ENCODE assay signal across 8 cellular contexts in genomic region chr15:55408976-55409375, GRCh38. TPM values are rescaled to one million over a fixed set of nuclear protein-coding genes. Genes with fewer than 3 reads are reported as not detected.
DNase-seq lines count a peak whose midpoint lies in the region; ATAC-seq and TF ChIP-seq lines count a peak whose summit lies in the region.
"Not testable (repeated sequence)": the region's sequence is repeated elsewhere in the genome, so short reads cannot be mapped to it uniquely, and the experiment has no call there.

No MANE protein-coding gene starts in this region.

- peak overlapping the region; percentile 100 for H2AFZ ChIP-seq in OCI-LY7 (ENCODE audit: low read length)

- H3K9me3 Mint-ChIP-seq in activated T-cell treated with anti-CD3 and anti-CD28 coated beads, Interleukin-2, amount 50 U/mL, for 24 hours, result not testable (repeated sequence)

- peak overlapping the region; percentile 87 for H3K27ac Mint-ChIP-seq in activated T-cell treated with anti-CD3 and anti-CD28 coated beads, Interleukin-2, amount 50 U/mL, for 24 hours

- H3K27me3 Mint-ChIP-seq in activated T-cell treated with anti-CD3 and anti-CD28 coated beads, Interleukin-2, amount 50 U/mL, for 24 hours, result not testable (repeated sequence)

- peak overlapping the region; percentile 93 for H3K4me2 ChIP-seq in OCI-LY7 (ENCODE audit: low read length)

- H3K4me3 Mint-ChIP-seq in activated T-cell treated with anti-CD3 and anti-CD28 coated beads, Interleukin-2, amount 50 U/mL, for 24 hours, result peak overlapping the region; percentile 87

- POLR2A ChIA-PET in OCI-LY7 (lab: Charles Lee), result interaction anchor here (0.6 to 2.7 kb wide), 8 partner anchors 8 to 225 kb away, joined by 3 to 8 read pairs (median 3); partner anchors contain the start of genes PIGB and PIGBOS1

- peaks cover 32% of the 10 kb centered on the region for H3K4me1 Mint-ChIP-seq in activated T-cell treated with anti-CD3 and anti-CD28 coated beads, Interleukin-2, amount 50 U/mL, for 24 hours (ENCODE audit: low read depth)

- TF ChIP-seq POLR2A in gastroesophageal sphincter (IDR thresholded peaks at IDR 0.05), result not testable (repeated sequence)

- 46 to 60% methylated on average over 3 to 14 of the region's 14 CpGs for WGBS in gastroesophageal sphincter (ENCODE audit: low coverage in 1 of 2), 2 donors
- whole genome bisulfite sequencing in mesodermal cell (ENCODE audit: insufficient coverage in 2 of 2), 2 experiments, result 82% methylated on average over 9 to 11 of the region's 14 CpGs
- 50% methylated on average over 14 of the region's 14 CpGs for WGBS in urinary bladder

- ATAC-seq in gastroesophageal sphincter, result not testable (repeated sequence)

- not testable (repeated sequence) for TF ChIP-seq CTCF in OCI-LY7 (conservative IDR thresholded peaks at IDR 0.05; ENCODE audit: low read length); gastroesophageal sphincter (IDR thresholded peaks at IDR 0.05); retinal pigment epithelial cell (conservative IDR thresholded peaks at IDR 0.05; ENCODE audit: low read depth, low read length)

- H3K27me3 ChIP-seq in gastroesophageal sphincter, result not testable (repeated sequence)

- H3K4me3 ChIP-seq in GM08714 (ENCODE audit: low read length) (peak overlapping the region; percentile 81), OCI-LY7 (ENCODE audit: low read depth, low read length, poor library complexity, severe bottlenecking) (peak overlapping the region; percentile 76), gastroesophageal sphincter (peak overlapping the region; percentile 92 to 99), mesodermal cell (ENCODE audit: extremely low read depth, insufficient read depth, low read length, poor library complexity, severe bottlenecking) (peak overlapping the region; percentile 66), retinal pigment epithelial cell (ENCODE audit: low read length) (peak overlapping the region; percentile 87), urinary bladder (ENCODE audit: low read depth, low read length) (peak overlapping the region; percentile 84)

- intact Hi-C loops in OCI-LY7 (cut with micrococcal nuclease; ENCODE audit: unreplicated experiment), result loop anchor here (1.0 to 5.0 kb wide), 2 partner anchors 90 to 212 kb away; partner anchors contain the start of genes PIGB, PIGBOS1 and RSL24D1

- H3K4me1 ChIP-seq in OCI-LY7 (ENCODE audit: insufficient read depth, low read length, poor library complexity, severe bottlenecking), result peaks cover 36% of the 10 kb centered on the region
- peaks cover 0 to 45% (median 3%) of the 10 kb centered on the region in 3 donors for H3K4me1 ChIP-seq in gastroesophageal sphincter
- not testable (repeated sequence) for H3K4me1 ChIP-seq in mesodermal cell (ENCODE audit: control insufficient read depth, insufficient read depth, low read length, poor library complexity, severe bottlenecking); urinary bladder (ENCODE audit: insufficient read depth)

- H3K79me2 ChIP-seq in OCI-LY7 (ENCODE audit: insufficient read depth, low read depth, low read length), result peaks cover 15% of the 10 kb centered on the region; the same call in 1 of the 2 replicates

- H4K20me1 ChIP-seq in OCI-LY7 (ENCODE audit: insufficient read depth, low read length), result not testable (repeated sequence)

- H3K9me2 ChIP-seq in OCI-LY7 (ENCODE audit: insufficient read depth, low read length), result not testable (repeated sequence)

- H3K36me3 Mint-ChIP-seq in activated T-cell treated with anti-CD3 and anti-CD28 coated beads, Interleukin-2, amount 50 U/mL, for 24 hours (ENCODE audit: low read depth), result not testable (repeated sequence)

- not testable (repeated sequence) for H3K36me3 ChIP-seq in OCI-LY7 (ENCODE audit: insufficient read depth, low read length); gastroesophageal sphincter; mesodermal cell (ENCODE audit: control insufficient read depth, insufficient read depth, low read length); urinary bladder (ENCODE audit: insufficient read depth)

- H3K27ac ChIP-seq in OCI-LY7 (ENCODE audit: low read depth, low read length, poor library complexity, severe bottlenecking); urinary bladder (ENCODE audit: low read depth): not testable (repeated sequence)
- H3K27ac ChIP-seq in caudate nucleus (ENCODE audit: low read depth, low read length) (peak overlapping the region; percentile 63), gastroesophageal sphincter (peak overlapping the region; percentile 57 to 97 (median 96)), mesodermal cell (ENCODE audit: low read depth, low read length, severe bottlenecking) (peak overlapping the region; percentile 87)

- not testable (repeated sequence) for H3K9me3 ChIP-seq in OCI-LY7 (ENCODE audit: low read length); gastroesophageal sphincter; mesodermal cell (ENCODE audit: control insufficient read depth, low read length)

- not testable (repeated sequence) for DNase-seq in OCI-LY7 (ENCODE audit: low spot score); activated T-cell treated with anti-CD3 and anti-CD28 coated beads, Interleukin-2, amount 50 U/mL, for 24 hours; caudate nucleus (lab: John Stamatoyannopoulos, UW); retinal pigment epithelial cell (ENCODE audit: low read depth)

- BruUV-seq in OCI-LY7 (replicated peaks; lab: Mats Ljungman, UMichigan), result not testable (repeated sequence)

- TF ChIP-seq EP300 in gastroesophageal sphincter (IDR thresholded peaks at IDR 0.05), result not testable (repeated sequence)

- CTCF ChIA-PET in OCI-LY7 (lab: Charles Lee; ENCODE audit: unreplicated experiment), result interaction anchor here (1.1 kb wide), 1 partner anchor 471 kb away, joined by 4 read pairs; no protein-coding TSS in a partner anchor

RNA-seq across cellular contexts. Expression of gene PIERCE2, which starts 0.7 kb away (rescaled TPM):
- total RNA-seq in OCI-LY7 (2014; rRNA removed; shearing (Covaris generic)), result 0.51 and 1.3 TPM in 2 replicates
- total RNA-seq in OCI-LY7 (2022) (2.1 and 3.1 TPM in 2 replicates), gastroesophageal sphincter (1 to 10 TPM; 1.9 to 5.4 (median 3.9) TPM), urinary bladder (3.8 TPM)
- 2.7 TPM for polyA plus RNA-seq in mesodermal cell (2013, experiment 1 of 2)
- polyA plus RNA-seq in mesodermal cell (2013, experiment 2 of 2), result 3.1 TPM
- 2.4 TPM for polyA plus RNA-seq in urinary bladder

RNA-seq across cellular contexts. Expression of gene CCPG1, which starts 0.8 kb away (rescaled TPM):
- 9.2 and 9.8 TPM in 2 replicates for total RNA-seq in OCI-LY7 (2014; rRNA removed; shearing (Covaris generic))
- total RNA-seq in OCI-LY7 (2022) (26.0 and 32.6 TPM in 2 replicates), gastroesophageal sphincter (10 to 100 TPM; 48.2 to 88.2 (median 61.0) TPM), urinary bladder (52.3 TPM)
- polyA plus RNA-seq in mesodermal cell (2013, experiment 1 of 2), result 26.5 TPM
- 25.6 TPM for polyA plus RNA-seq in mesodermal cell (2013, experiment 2 of 2)
- 38.8 TPM for polyA plus RNA-seq in urinary bladder
